In genomic region chr18:68387246-68387645, GRCh38 we compare ENCODE assay signal across 28 cellular contexts.
DNase-seq lines count a peak whose midpoint lies in the region; ATAC-seq and TF ChIP-seq lines count a peak whose summit lies in the region.
"Had no signal": no experiment of that assay in that cellular context is flagged by ENCODE, and none has a peak within 500 bp of the region (broad histone marks: within the 10 kb centered on the region; RNA-seq: fewer than 3 reads in every experiment).

No MANE protein-coding gene starts in this region.

- DNase-seq in AG10803 (ENCODE audit: low read depth), result peak; percentile 31
- DNase-seq in GM04504 (ENCODE audit: low read depth), result peak; percentile 23
- DNase-seq in RKO (ENCODE audit: low spot score), result peak; percentile 8
- DNase-seq in foreskin keratinocyte, result peak; percentile 34 to 65
- no peak for DNase-seq in chondrocyte (ENCODE audit: low spot score)
- no peak for DNase-seq in SKM-1 (lab: John Stamatoyannopoulos, UW; ENCODE audit: unreplicated experiment)
- DNase-seq: activated CD4-positive, alpha-beta T cell treated with anti-CD3 and anti-CD28 coated beads for 36 hours; activated naive CD8-positive, alpha-beta T cell treated with anti-CD3 and anti-CD28 coated beads, Interleukin-2, amount 50 U/mL, for 24 hours; activated T-cell treated with anti-CD3 and anti-CD28 coated beads, Interleukin-2, amount 50 U/mL, for 1 hour; effector CD4-positive, alpha-beta T cell; gastrocnemius medialis; NCI-H1436 treated with DMSO at 0.1 percent for 48 hours; NCI-H446; NCI-H774; right cardiac atrium; stimulated activated CD4-positive, alpha-beta T cell treated with anti-CD3 and anti-CD28 coated beads, Interleukin-12 subunit alpha, Interleukin-12 subunit beta, amount 100 ng/mL, for 4 hours; stimulated activated CD4-positive, alpha-beta T cell treated with anti-CD3 and anti-CD28 coated beads, Interleukin-4, amount 100 ng/mL, for 24 hours had no signal

- H3K4me1 ChIP-seq in foreskin keratinocyte, result no peaks in the 10 kb centered on the region
- H3K4me1 ChIP-seq: gastrocnemius medialis, HAP-1, neural progenitor cell, suprapubic skin had no signal

- no peaks in the 10 kb centered on the region for H3K27me3 ChIP-seq in foreskin keratinocyte
- H3K27me3 ChIP-seq: gastrocnemius medialis, hepatocyte, neural progenitor cell, suprapubic skin had no signal

- H3K27me3 Mint-ChIP-seq in chondrocyte (ENCODE audit: low read depth), result no peaks in the 10 kb centered on the region
- H3K27me3 Mint-ChIP-seq: activated CD4-positive, alpha-beta T cell treated with anti-CD3 and anti-CD28 coated beads for 36 hours; activated naive CD8-positive, alpha-beta T cell treated with anti-CD3 and anti-CD28 coated beads, Interleukin-2, amount 50 U/mL, for 24 hours; brain; memory B cell had no signal

- H3K4me3 Mint-ChIP-seq in chondrocyte (ENCODE audit: unreplicated experiment), result no peak overlapping the region
- H3K4me3 Mint-ChIP-seq: activated CD4-positive, alpha-beta T cell treated with anti-CD3 and anti-CD28 coated beads for 36 hours; activated naive CD8-positive, alpha-beta T cell treated with anti-CD3 and anti-CD28 coated beads, Interleukin-2, amount 50 U/mL, for 24 hours; brain; memory B cell; neural progenitor cell; stimulated activated effector memory CD8-positive, alpha-beta T cell treated with anti-CD3 and anti-CD28 coated beads, Interleukin-12 subunit alpha, Interleukin-12 subunit beta, amount 100 ng/mL, for 72 hours had no signal

- H3K4me1 Mint-ChIP-seq in chondrocyte (ENCODE audit: low read depth), result no peaks in the 10 kb centered on the region
- H3K4me1 Mint-ChIP-seq: activated CD4-positive, alpha-beta T cell treated with anti-CD3 and anti-CD28 coated beads for 36 hours; activated naive CD8-positive, alpha-beta T cell treated with anti-CD3 and anti-CD28 coated beads, Interleukin-2, amount 50 U/mL, for 24 hours; brain; memory B cell; neural progenitor cell; stimulated activated effector memory CD8-positive, alpha-beta T cell treated with anti-CD3 and anti-CD28 coated beads, Interleukin-12 subunit alpha, Interleukin-12 subunit beta, amount 100 ng/mL, for 72 hours had no signal

- no peak overlapping the region for H3K4me3 ChIP-seq in AG10803 (ENCODE audit: low read length)
- H3K4me3 ChIP-seq: gastrocnemius medialis, HAP-1, hepatocyte, neural progenitor cell, SK-N-MC, suprapubic skin had no signal

- H3K27ac ChIP-seq in foreskin keratinocyte, result no peak overlapping the region
- H3K27ac ChIP-seq: gastrocnemius medialis, hepatocyte, KMS-11, neural progenitor cell, SK-N-MC, suprapubic skin had no signal

- no peak overlapping the region for H3K27ac Mint-ChIP-seq in chondrocyte (ENCODE audit: unreplicated experiment)
- H3K27ac Mint-ChIP-seq: activated CD4-positive, alpha-beta T cell treated with anti-CD3 and anti-CD28 coated beads for 36 hours; activated naive CD8-positive, alpha-beta T cell treated with anti-CD3 and anti-CD28 coated beads, Interleukin-2, amount 50 U/mL, for 24 hours; brain; memory B cell; neural progenitor cell; stimulated activated effector memory CD8-positive, alpha-beta T cell treated with anti-CD3 and anti-CD28 coated beads, Interleukin-12 subunit alpha, Interleukin-12 subunit beta, amount 100 ng/mL, for 72 hours had no signal

- H3K9me3 Mint-ChIP-seq in chondrocyte (ENCODE audit: low read depth), result peaks cover 10% of the 10 kb centered on the region
- H3K9me3 Mint-ChIP-seq: activated naive CD8-positive, alpha-beta T cell treated with anti-CD3 and anti-CD28 coated beads, Interleukin-2, amount 50 U/mL, for 24 hours; memory B cell had no signal

- peak; percentile 78 for ATAC-seq in foreskin keratinocyte
- no peak for ATAC-seq in HG03439 (IDR thresholded peaks at IDR 0.05; ENCODE audit: unreplicated experiment)
- no peak for ATAC-seq in GM21390 (IDR thresholded peaks at IDR 0.05; ENCODE audit: unreplicated experiment)
- ATAC-seq: activated CD4-positive, alpha-beta T cell treated with anti-CD3 and anti-CD28 coated beads for 36 hours; activated naive CD8-positive, alpha-beta T cell treated with anti-CD3 and anti-CD28 coated beads, Interleukin-2, amount 50 U/mL, for 24 hours; gastrocnemius medialis; right cardiac atrium; stimulated activated effector memory CD8-positive, alpha-beta T cell treated with anti-CD3 and anti-CD28 coated beads, Interleukin-12 subunit alpha, Interleukin-12 subunit beta, amount 100 ng/mL, for 72 hours had no signal

- peaks cover 6% of the 10 kb centered on the region for H3K36me3 Mint-ChIP-seq in chondrocyte (ENCODE audit: low read depth)
- H3K36me3 Mint-ChIP-seq: brain; memory B cell; neural progenitor cell; stimulated activated effector memory CD8-positive, alpha-beta T cell treated with anti-CD3 and anti-CD28 coated beads, Interleukin-12 subunit alpha, Interleukin-12 subunit beta, amount 100 ng/mL, for 72 hours had no signal

- no peak for TF ChIP-seq CTCF in AG10803 (conservative IDR thresholded peaks at IDR 0.05; ENCODE audit: low read length)
- no peak for TF ChIP-seq CTCF in foreskin keratinocyte (conservative IDR thresholded peaks at IDR 0.05)
- no peak for TF ChIP-seq CTCF in chondrocyte (IDR thresholded peaks at IDR 0.05)

Comparison
In these comparisons a context has a peak if more than half of its experiments do, and no peak if none do; other contexts are left out.
1. DNase-seq: peak in AG10803 (single experiment), GM04504 (single experiment), RKO (single experiment) and foreskin keratinocyte (2 of 2); none in chondrocyte (single experiment) and SKM-1 (single experiment).